Comparison of ENCODE assay signal across 14 cellular contexts in genomic region chrY:24609253-24609652, GRCh38. TPM values are rescaled to one million over a fixed set of nuclear protein-coding genes. Genes with fewer than 3 reads are reported as not detected.
"Had no signal": no experiment of that assay in that cellular context is flagged by ENCODE, and none has a peak within 500 bp of the region (broad histone marks: within the 10 kb centered on the region; RNA-seq: fewer than 3 reads in every experiment).

No MANE protein-coding gene starts in this region.

RNA-seq across cellular contexts. Expression of gene BPY2B, which starts 8.6 kb away (rescaled TPM):
- total RNA-seq: stomach, subcutaneous adipose tissue, temporal lobe, thoracic aorta, thyroid gland, tibial nerve, transverse colon, upper lobe of left lung, upper lobe of right lung, ureter, urinary bladder, uterus, vagina had no signal
- polyA plus RNA-seq: stomach, thymus, urinary bladder had no signal
